26 cellular contexts compared by ENCODE assay signal in genomic region chr2:209519911-209520310, GRCh38.
DNase-seq lines count a peak whose midpoint lies in the region; ATAC-seq, FAIRE-seq and TF ChIP-seq lines count a peak whose summit lies in the region.
"Had no signal": no experiment of that assay in that cellular context is flagged by ENCODE, and none has a peak within 500 bp of the region (broad histone marks: within the 10 kb centered on the region; RNA-seq: fewer than 3 reads in every experiment).

No MANE protein-coding gene starts in this region.

- H3K27ac Mint-ChIP-seq in WTC11, result no peak overlapping the region
- H3K27ac Mint-ChIP-seq: activated CD8-positive, alpha-beta T cell treated with anti-CD3 and anti-CD28 coated beads, Interleukin-2, amount 10 ng/mL, durations not matched to agents 7 days and 5 days; activated naive CD8-positive, alpha-beta T cell treated with anti-CD3 and anti-CD28 coated beads, Interleukin-2, amount 10 ng/mL, durations not matched to agents 7 days and 5 days had no signal

- H3K4me3 ChIP-seq in gastroesophageal sphincter, result no peak overlapping the region
- H3K4me3 ChIP-seq: BLaER1, lung had no signal

- H3K4me1 Mint-ChIP-seq in WTC11, result peaks cover 13% of the 10 kb centered on the region
- H3K4me1 Mint-ChIP-seq: activated naive CD8-positive, alpha-beta T cell treated with anti-CD3 and anti-CD28 coated beads, Interleukin-2, amount 10 ng/mL, durations not matched to agents 7 days and 5 days; central memory CD8-positive, alpha-beta T cell had no signal

- no peaks in the 10 kb centered on the region for H3K36me3 ChIP-seq in gastroesophageal sphincter

- H3K27me3 Mint-ChIP-seq in WTC11 (ENCODE audit: low read depth), result peaks cover 99% of the 10 kb centered on the region
- H3K27me3 Mint-ChIP-seq: activated naive CD8-positive, alpha-beta T cell treated with anti-CD3 and anti-CD28 coated beads, Interleukin-2, amount 10 ng/mL, durations not matched to agents 7 days and 5 days; central memory CD8-positive, alpha-beta T cell had no signal

- H3K4me1 ChIP-seq in gastroesophageal sphincter, result no peaks in the 10 kb centered on the region
- H3K4me1 ChIP-seq: Caco-2 had no signal

- H3K27me3 ChIP-seq in gastroesophageal sphincter, result no peaks in the 10 kb centered on the region
- H3K27me3 ChIP-seq: BLaER1 had no signal

- TF ChIP-seq CTCF in D721Med (IDR thresholded peaks at IDR 0.05; ENCODE audit: insufficient read depth, missing control alignments) (no peak), WTC11 (IDR thresholded peaks at IDR 0.05) (no peak), gastroesophageal sphincter (IDR thresholded peaks at IDR 0.05) (no peak)

- peaks cover 6% of the 10 kb centered on the region for H3K36me3 Mint-ChIP-seq in WTC11
- H3K36me3 Mint-ChIP-seq: activated naive CD8-positive, alpha-beta T cell treated with anti-CD3 and anti-CD28 coated beads, Interleukin-2, amount 10 ng/mL, durations not matched to agents 7 days and 5 days had no signal

- CTCF ChIA-PET in WTC11 (lab: Charles Lee), result no interaction called here

- no peak overlapping the region for H3K4me3 Mint-ChIP-seq in WTC11
- H3K4me3 Mint-ChIP-seq: activated CD8-positive, alpha-beta T cell treated with anti-CD3 and anti-CD28 coated beads, Interleukin-2, amount 10 ng/mL, durations not matched to agents 7 days and 5 days; activated naive CD8-positive, alpha-beta T cell treated with anti-CD3 and anti-CD28 coated beads, Interleukin-2, amount 10 ng/mL, durations not matched to agents 7 days and 5 days; central memory CD8-positive, alpha-beta T cell had no signal

- POLR2A ChIA-PET in WTC11 (lab: Charles Lee), result no interaction called here

- no peak for ATAC-seq in WTC11
- ATAC-seq in gastroesophageal sphincter, result no peak
- ATAC-seq: activated CD8-positive, alpha-beta T cell treated with anti-CD3 and anti-CD28 coated beads, Interleukin-2, amount 10 ng/mL, durations not matched to agents 7 days and 5 days; HCT116; sciatic nerve; stimulated activated naive CD8-positive, alpha-beta T cell treated with anti-CD3 and anti-CD28 coated beads, Interleukin-15, Interleukin-2, amounts not matched to agents 100 U/mL and 50 U/mL, for 24 hours had no signal

- H3K9me3 ChIP-seq in gastroesophageal sphincter, result no peaks in the 10 kb centered on the region
- H3K9me3 ChIP-seq: BLaER1, Caco-2 had no signal

- no peak for DNase-seq in D721Med (ENCODE audit: insufficient read length, low spot score)
- peak; percentile 76 for DNase-seq in NCI-H1105 treated with DMSO at 0.1 percent for 48 hours (lab: John Stamatoyannopoulos, UW)
- DNase-seq in NCI-H2171 treated with DMSO at 0.1 percent for 48 hours (lab: John Stamatoyannopoulos, UW), result peak; percentile 92
- DNase-seq in WTC11 (ENCODE audit: low spot score), result no peak
- DNase-seq in stimulated activated CD4-positive, alpha-beta T cell treated with anti-CD3 and anti-CD28 coated beads, Interleukin-2, amount 100 ng/mL, for 24 hours, result no peak
- DNase-seq in HTR-8/SVneo (ENCODE audit: insufficient read length, low spot score), result no peak
- no peak for DNase-seq in NOMO-1 treated with dmso at 0.1 percent for 144 hours (lab: John Stamatoyannopoulos, UW; ENCODE audit: unreplicated experiment)
- DNase-seq: activated CD4-positive, CD25-positive, alpha-beta regulatory T cell treated with anti-CD3 and anti-CD28 coated beads, Interleukin-2, amount 50 U/mL, for 72 hours; activated CD8-positive, alpha-beta T cell treated with anti-CD3 and anti-CD28 coated beads, Interleukin-2, amount 10 ng/mL, durations not matched to agents 7 days and 5 days; activated effector memory CD4-positive, alpha-beta T cell treated with Interleukin-2 at 50 U/mL for 16 hours; activated naive CD8-positive, alpha-beta T cell treated with anti-CD3 and anti-CD28 coated beads, Interleukin-2, amount 10 ng/mL, durations not matched to agents 7 days and 5 days; activated T-cell treated with anti-CD3 and anti-CD28 coated beads for 4 hours; Caco-2; NCI-H774; posterior cingulate gyrus; SIG-M5; stimulated activated naive CD8-positive, alpha-beta T cell treated with anti-CD3 and anti-CD28 coated beads, Interleukin-15, Interleukin-2, amounts not matched to agents 100 U/mL and 50 U/mL, for 24 hours had no signal

- peaks cover 15% of the 10 kb centered on the region for H3K9me3 Mint-ChIP-seq in WTC11
- H3K9me3 Mint-ChIP-seq: activated naive CD8-positive, alpha-beta T cell treated with anti-CD3 and anti-CD28 coated beads, Interleukin-2, amount 10 ng/mL, durations not matched to agents 7 days and 5 days had no signal

- FAIRE-seq in D721Med (lab: Jason Lieb, UNC) (peak; percentile 97), HTR-8/SVneo (lab: Jason Lieb, UNC) (no peak)
- FAIRE-seq: endothelial cell of umbilical vein, GM12891 had no signal

- no peak for TF ChIP-seq POLR2A in gastroesophageal sphincter (IDR thresholded peaks at IDR 0.05)

- no peak overlapping the region for H3K27ac ChIP-seq in gastroesophageal sphincter
- H3K27ac ChIP-seq: BLaER1, HL-60 had no signal

- TF ChIP-seq EP300 in gastroesophageal sphincter (IDR thresholded peaks at IDR 0.05), result no peak

TF ChIP-seq in WTC11, 78 proteins besides CTCF, POLR2A, EP300 and RAD21:
- TF ChIP-seq ZNF396 (CRISPR knock-in tag; IDR thresholded peaks at IDR 0.05; ENCODE audit: borderline replicate concordance) (no peak), SOX15 (CRISPR knock-in tag; IDR thresholded peaks at IDR 0.05) (no peak), USF2 (CRISPR knock-in tag; IDR thresholded peaks at IDR 0.05) (peak; percentile 80), STAT6 (CRISPR knock-in tag; conservative IDR thresholded peaks at IDR 0.05; ENCODE audit: low read depth) (no peak), USF1 (CRISPR knock-in tag; IDR thresholded peaks at IDR 0.05) (peak; percentile 55; the same call in 1 of the 2 replicates)

Comparison
In these comparisons a context has a peak if more than half of its experiments do, and no peak if none do; other contexts are left out.
1. DNase-seq: peak in NCI-H1105 treated with DMSO at 0.1 percent for 48 hours (single experiment) and NCI-H2171 treated with DMSO at 0.1 percent for 48 hours (single experiment); none in D721Med (single experiment), WTC11 (single experiment), stimulated activated CD4-positive, alpha-beta T cell treated with anti-CD3 and anti-CD28 coated beads, Interleukin-2, amount 100 ng/mL, for 24 hours (0 of 2), HTR-8/SVneo (single experiment) and NOMO-1 treated with dmso at 0.1 percent for 144 hours (single experiment).